Comparison of ENCODE assay signal across 20 cellular contexts in genomic region chr17:34825884-34826283, GRCh38.
A peak's percentile ranks its signal among the peaks of the same experiment; 100 is the strongest.
DNase-seq lines count a peak whose midpoint lies in the region; ATAC-seq, FAIRE-seq and TF ChIP-seq lines count a peak whose summit lies in the region.
"Had no signal": no experiment of that assay in that cellular context is flagged by ENCODE, and none has a peak within 500 bp of the region (broad histone marks: within the 10 kb centered on the region; RNA-seq: fewer than 3 reads in every experiment).

No MANE protein-coding gene starts in this region.

- no peak overlapping the region for H2AFZ ChIP-seq in HepG2 (ENCODE audit: low read length)
- H2AFZ ChIP-seq in K562 (ENCODE audit: low read depth, low read length), result no peak overlapping the region
- no peak overlapping the region for H2AFZ ChIP-seq in trophoblast cell (ENCODE audit: insufficient read depth, low read length, poor library complexity)

- WGBS in HepG2 (ENCODE audit: low lambda C conversion rate), result 14% methylated on average over 6 of the region's 6 CpGs
- 46% methylated on average over 6 of the region's 6 CpGs for WGBS in right lobe of liver (ENCODE audit: insufficient coverage, low coverage, low lambda C conversion rate, missing lambda C conversion rate)
- WGBS in K562 (ENCODE audit: insufficient coverage, low coverage, missing lambda C conversion rate), result 0% methylated on average over 6 of the region's 6 CpGs
- WGBS in trophoblast cell (ENCODE audit: extremely low coverage, insufficient coverage, insufficient read length), result no CpG with 5 or more reads among the region's 6 CpGs

- no peak overlapping the region for H2AK5ac ChIP-seq in trophoblast cell (ENCODE audit: low read length)

- intact Hi-C loops in HepG2 (cut with micrococcal nuclease; ENCODE audit: unreplicated experiment), result no loop called here
- intact Hi-C loops in right lobe of liver (cut with DNase I), result no loop called here
- intact Hi-C loops in K562 (cut with micrococcal nuclease), result no loop called here

- no peak for TF ChIP-seq RAD21 in HepG2 (CRISPR knock-in tag; IDR thresholded peaks at IDR 0.05)
- no peak for TF ChIP-seq RAD21 in K562 (CRISPR knock-in tag; conservative IDR thresholded peaks at IDR 0.05 in 1 of 2, IDR thresholded peaks at IDR 0.05 in 1 of 2)

- H3K27ac ChIP-seq in HepG2 (ENCODE audit: extremely low read length, insufficient read depth, low read length) (no peak overlapping the region), right lobe of liver (no peak overlapping the region), K562 (ENCODE audit: extremely low read depth, low read depth, low read length) (no peak overlapping the region; the same call in 2 of the 3 replicates), trophoblast cell (ENCODE audit: low read depth, low read length) (peak overlapping the region; percentile 55)
- H3K27ac ChIP-seq: 22Rv1; BLaER1 treated with 17β-estradiol and CSF1 and Interleukin-3, amounts not matched to agents 10 nM and 100 nM; C4-2B had no signal

- H3K23ac ChIP-seq in trophoblast cell (ENCODE audit: low read length), result no peak overlapping the region

- H3K79me2 ChIP-seq in HepG2 (ENCODE audit: insufficient read depth, low read length) (no peaks in the 10 kb centered on the region), K562 (ENCODE audit: control insufficient read depth, insufficient read depth, low read length) (no peaks in the 10 kb centered on the region), trophoblast cell (ENCODE audit: control insufficient read depth, insufficient read depth, low read length, poor library complexity) (no peaks in the 10 kb centered on the region)

- H3K9me3 ChIP-seq in HepG2 (ENCODE audit: low read length), result no peaks in the 10 kb centered on the region
- no peaks in the 10 kb centered on the region for H3K9me3 ChIP-seq in right lobe of liver
- H3K9me3 ChIP-seq in K562 (replicated peaks; ENCODE audit: control insufficient read depth, insufficient read depth, low read depth, low read length), result no peaks in the 10 kb centered on the region
- no peaks in the 10 kb centered on the region for H3K9me3 ChIP-seq in trophoblast cell (ENCODE audit: insufficient read depth, low read depth, low read length)
- H3K9me3 ChIP-seq: BLaER1 treated with 17β-estradiol and CSF1 and Interleukin-3, amounts not matched to agents 10 nM and 100 nM; Caco-2 had no signal

- no peak overlapping the region for H3K4me3 ChIP-seq in HepG2 (replicated peaks in 1 of 3; ENCODE audit: insufficient read depth in 1 of 3, low read depth in 2 of 3, low read length in 3 of 3)
- no peak overlapping the region for H3K4me3 ChIP-seq in right lobe of liver
- no peak overlapping the region for H3K4me3 ChIP-seq in K562
- H3K4me3 ChIP-seq in trophoblast cell (ENCODE audit: low read depth, low read length), result no peak overlapping the region
- H3K4me3 ChIP-seq: BLaER1 treated with 17β-estradiol and CSF1 and Interleukin-3, amounts not matched to agents 10 nM and 100 nM had no signal

- H3K27ac Mint-ChIP-seq in HFFc6, result no peak overlapping the region
- H3K27ac Mint-ChIP-seq: B cell; CD4-positive, alpha-beta T cell; CD8-positive, alpha-beta T cell had no signal

- H3K4me1 Mint-ChIP-seq in HFFc6 (ENCODE audit: low read depth), result peaks cover 5% of the 10 kb centered on the region; the same call in 1 of the 2 replicates
- H3K4me1 Mint-ChIP-seq: B cell had no signal

- TF ChIP-seq CTCF in HepG2 (CRISPR knock-in tag; IDR thresholded peaks at IDR 0.05) (no peak), right lobe of liver (IDR thresholded peaks at IDR 0.05) (no peak), K562 (IDR thresholded peaks at IDR 0.05 in 2 of 3, conservative IDR thresholded peaks at IDR 0.05 in 1 of 3; ENCODE audit: insufficient read depth in 2 of 3, low read depth in 1 of 3, low read length in 3 of 3) (no peak), HFFc6 (IDR thresholded peaks at IDR 0.05) (no peak)

- H3K79me1 ChIP-seq in trophoblast cell (ENCODE audit: low read length), result peaks cover 13% of the 10 kb centered on the region

- DNase-seq in HepG2 (ENCODE audit: low spot score) (no peak), right lobe of liver (no peak), K562 (ENCODE audit: extremely low read depth in 1 of 4, low spot score in 3 of 4) (no peak), trophoblast cell (no peak), activated gamma-delta T cell treated with Interleukin-2 at 50 U/mL for 16 hours (no peak), HFFc6 (no peak)
- DNase-seq: ACHN; CD4-positive, alpha-beta T cell; CD8-positive, alpha-beta T cell; DMS79 treated with DMSO at 0.1 percent for 48 hours; GF-D8 had no signal

- peak overlapping the region; percentile 9 for H4K91ac ChIP-seq in trophoblast cell (ENCODE audit: low read depth, low read length)

- H3K27me3 ChIP-seq in HepG2 (ENCODE audit: control insufficient read depth in 1 of 2, insufficient read depth in 2 of 2, low read length in 2 of 2) (peaks cover 1 to 2% of the 10 kb centered on the region in 2 experiments; a peak in 2 of 5 replicates), right lobe of liver (no peaks in the 10 kb centered on the region), K562 (ENCODE audit: control insufficient read depth in 2 of 2, insufficient read depth in 2 of 2, low read length in 2 of 2) (peaks cover 0 to 5% of the 10 kb centered on the region in 2 experiments; a peak in 1 of 5 replicates), trophoblast cell (ENCODE audit: insufficient read depth, low read length) (no peaks in the 10 kb centered on the region)
- H3K27me3 ChIP-seq: BLaER1 treated with 17β-estradiol and CSF1 and Interleukin-3, amounts not matched to agents 10 nM and 100 nM had no signal

- BruUV-seq in HepG2 (replicated peaks; lab: Mats Ljungman, UMichigan), result no TSS peak
- no TSS peak for BruUV-seq in K562 (replicated peaks; lab: Mats Ljungman, UMichigan)

- CTCF ChIA-PET in HepG2 (lab: Yijun Ruan, JAX; ENCODE audit: low intra/inter-chr PET ratio, low total read pairs), result no interaction called here
- CTCF ChIA-PET in K562 (lab: Yijun Ruan, JAX; ENCODE audit: low intra/inter-chr PET ratio), result no interaction called here

- H3K9me1 ChIP-seq in K562 (ENCODE audit: control insufficient read depth, insufficient read depth, low read length), result no peaks in the 10 kb centered on the region

- H2BK120ac ChIP-seq in trophoblast cell (ENCODE audit: insufficient read depth, low read length, poor library complexity), result no peak overlapping the region

- H3K4me2 ChIP-seq in HepG2 (ENCODE audit: low read depth, low read length), result no peak overlapping the region
- H3K4me2 ChIP-seq in K562 (ENCODE audit: insufficient read depth, low read length), result no peak overlapping the region
- H3K4me2 ChIP-seq in trophoblast cell (ENCODE audit: low read length), result no peak overlapping the region
- H3K4me2 ChIP-seq: BLaER1 treated with 17β-estradiol and CSF1 and Interleukin-3, amounts not matched to agents 10 nM and 100 nM had no signal

- ATAC-seq in HepG2, result no peak
- no peak for ATAC-seq in right lobe of liver
- ATAC-seq in K562, result no peak
- ATAC-seq: CD8-positive, alpha-beta T cell had no signal

- no peak overlapping the region for H3K4me3 Mint-ChIP-seq in HFFc6
- H3K4me3 Mint-ChIP-seq: B cell; CD4-positive, alpha-beta T cell; CD8-positive, alpha-beta T cell had no signal

- TF ChIP-seq POLR2A in HepG2 (IDR thresholded peaks at IDR 0.05; ENCODE audit: insufficient read depth in 1 of 2, low read depth in 2 of 2, low read length in 2 of 2) (no peak), right lobe of liver (IDR thresholded peaks at IDR 0.05) (no peak), K562 (conservative IDR thresholded peaks at IDR 0.05) (no peak)

- TF ChIP-seq EP300 in HepG2 (IDR thresholded peaks at IDR 0.05; ENCODE audit: low read depth in 2 of 2, low read length in 2 of 2) (no peak), HepG2 (CRISPR knock-in tag; IDR thresholded peaks at IDR 0.05; ENCODE audit: borderline replicate concordance) (no peak), K562 (IDR thresholded peaks at IDR 0.05; ENCODE audit: low read length) (no peak)

- H3K9me3 Mint-ChIP-seq in HFFc6, result no peaks in the 10 kb centered on the region
- H3K9me3 Mint-ChIP-seq: CD4-positive, alpha-beta T cell; CD8-positive, alpha-beta T cell had no signal

- peak overlapping the region; percentile 11 for H2BK12ac ChIP-seq in trophoblast cell (ENCODE audit: low read length)

- no peaks in the 10 kb centered on the region for H3K36me3 ChIP-seq in HepG2 (replicated peaks in 1 of 2; ENCODE audit: control insufficient read depth in 1 of 2, insufficient read depth in 2 of 2, low read length in 2 of 2)
- H3K36me3 ChIP-seq in right lobe of liver, result no peaks in the 10 kb centered on the region
- no peaks in the 10 kb centered on the region for H3K36me3 ChIP-seq in K562 (ENCODE audit: control insufficient read depth, insufficient read depth, low read length)
- H3K36me3 ChIP-seq in trophoblast cell (ENCODE audit: control insufficient read depth in 1 of 2, insufficient read depth in 2 of 2, low read length in 2 of 2), result no peaks in the 10 kb centered on the region
- H3K36me3 ChIP-seq: BLaER1 treated with 17β-estradiol and CSF1 and Interleukin-3, amounts not matched to agents 10 nM and 100 nM had no signal

- POLR2A ChIA-PET in HepG2 (lab: Yijun Ruan, JAX), result no interaction called here
- POLR2A ChIA-PET in K562 (lab: Yijun Ruan, JAX), result interaction anchor here (1.1 kb wide), 1 partner anchor 20 kb away, joined by 3 read pairs; no protein-coding TSS in a partner anchor

- no peak overlapping the region for H4K8ac ChIP-seq in trophoblast cell (ENCODE audit: low read depth, low read length)

- no peak overlapping the region for H3K4ac ChIP-seq in trophoblast cell (ENCODE audit: low read depth, low read length)

- H4K20me1 ChIP-seq in HepG2 (ENCODE audit: insufficient read depth, low read length) (no peaks in the 10 kb centered on the region), K562 (replicated peaks; ENCODE audit: control insufficient read depth, insufficient read depth, low read length) (no peaks in the 10 kb centered on the region; the same call in 1 of the 2 replicates)
- H4K20me1 ChIP-seq: BLaER1 treated with 17β-estradiol and CSF1 and Interleukin-3, amounts not matched to agents 10 nM and 100 nM had no signal

- no peak overlapping the region for H2BK5ac ChIP-seq in trophoblast cell (ENCODE audit: low read depth, low read length, poor library complexity)

- no peak overlapping the region for H3K9ac ChIP-seq in HepG2 (ENCODE audit: insufficient read depth, low read depth, low read length)
- 0 out of 4 replicates have a peak overlapping the region, but pooled peaks of 1 of the 2 experiments have one; percentile 26 for H3K9ac ChIP-seq in K562 (ENCODE audit: insufficient read depth in 1 of 2, low read depth in 2 of 2, low read length in 2 of 2)
- H3K9ac ChIP-seq in trophoblast cell (ENCODE audit: low read length), result no peak overlapping the region
- H3K9ac ChIP-seq: BLaER1 treated with 17β-estradiol and CSF1 and Interleukin-3, amounts not matched to agents 10 nM and 100 nM had no signal

- H3K14ac ChIP-seq in trophoblast cell (ENCODE audit: low read length), result no peak overlapping the region

- FAIRE-seq in HepG2 (lab: Jason Lieb, UNC), result no peak
- FAIRE-seq in K562 (lab: Jason Lieb, UNC), result no peak
- FAIRE-seq: D721Med, G401.6, GM12891, GM19239 had no signal

- H4K12ac ChIP-seq in trophoblast cell (ENCODE audit: low read depth, low read length), result no peak overlapping the region

- H3K4me1 ChIP-seq in HepG2 (ENCODE audit: insufficient read depth, low read length) (no peaks in the 10 kb centered on the region), right lobe of liver (no peaks in the 10 kb centered on the region), K562 (replicated peaks in 1 of 2; ENCODE audit: control insufficient read depth in 2 of 2, insufficient read depth in 2 of 2, low read length in 2 of 2) (no peaks in the 10 kb centered on the region; a peak in 1 of 5 replicates), trophoblast cell (ENCODE audit: control insufficient read depth in 1 of 2, insufficient read depth in 2 of 2, low read length in 2 of 2) (peaks cover 33% of the 10 kb centered on the region in 2 experiments)
- H3K4me1 ChIP-seq: BLaER1 treated with 17β-estradiol and CSF1 and Interleukin-3, amounts not matched to agents 10 nM and 100 nM had no signal

- no peaks in the 10 kb centered on the region for H3K36me3 Mint-ChIP-seq in HFFc6 (ENCODE audit: low read depth)
- H3K36me3 Mint-ChIP-seq: CD8-positive, alpha-beta T cell had no signal

- no peak overlapping the region for H3K18ac ChIP-seq in trophoblast cell (ENCODE audit: low read length)

- peaks cover 10% of the 10 kb centered on the region; the same call in 1 of the 2 replicates for H3K27me3 Mint-ChIP-seq in HFFc6 (ENCODE audit: insufficient read depth)

- in situ Hi-C loops in HepG2 (cut with HindIII; ENCODE audit: extremely low pct_ligation_motif_present, low pct_unique_long_range_greater_than_20kb) (no loop called here), K562 (cut with MboI) (no loop called here)

Comparison
In these comparisons a context has a peak if more than half of its experiments do, and no peak if none do; other contexts are left out.
1. Of the 241 proteins assayed by ChIP-seq in both HepG2 and K562: peak only in HepG2: none; only in K562: ADNP; in both: none; in neither: 239; mixed calls (peak in some experiments, not most) for 1.